In genomic region chr15:23516866-23517265, GRCh38 we compare ENCODE assay signal across 32 cellular contexts.
"Had no signal": no experiment of that assay in that cellular context is flagged by ENCODE, and none has a peak within 500 bp of the region (broad histone marks: within the 10 kb centered on the region; RNA-seq: fewer than 3 reads in every experiment).

No MANE protein-coding gene starts in this region.

- DNase-seq: activated B cell treated with CpG ODN at 0.5 μM for 24 hours; activated CD4-positive, alpha-beta memory T cell treated with anti-CD3 and anti-CD28 coated beads for 36 hours; activated CD4-positive, alpha-beta T cell treated with anti-CD3 and anti-CD28 coated beads for 4 hours; activated CD4-positive, alpha-beta T cell treated with anti-CD3 and anti-CD28 coated beads, Interleukin-2, amount 50 U/mL, for 1 hour; activated CD4-positive, CD25-positive, alpha-beta regulatory T cell treated with anti-CD3 and anti-CD28 coated beads, Interleukin-2, amount 50 U/mL, for 72 hours; activated CD8-positive, alpha-beta memory T cell treated with anti-CD3 and anti-CD28 coated beads, Interleukin-2, amount 50 U/mL, for 4 hours; activated effector memory CD4-positive, alpha-beta T cell treated with Interleukin-2 at 50 U/mL for 16 hours; activated naive CD4-positive, alpha-beta T cell treated with anti-CD3 and anti-CD28 coated beads, Interleukin-2, amount 10 ng/mL, durations not matched to agents 7 days and 5 days; activated naive CD8-positive, alpha-beta T cell treated with anti-CD3 and anti-CD28 coated beads, Interleukin-2, amount 50 U/mL, for 24 hours; activated T-cell treated with anti-CD3 and anti-CD28 coated beads for 4 hours; activated T-cell treated with anti-CD3 and anti-CD28 coated beads, Interleukin-2, amount 50 U/mL, for 48 hours; MM.1S; MV-4-11; NCI-H1092; NCI-H1436 treated with DMSO at 0.1 percent for 48 hours; NCI-H1694 treated with DMSO at 0.1 percent for 48 hours; NCI-H2029; NCI-H2107; NCI-H2171; NCI-H510A; NCI-H526; NCI-H748 treated with DMSO at 0.1 percent for 48 hours; PC-9; SIG-M5; SW 1271; T-helper 1 cell; T-helper 2 cell; T-helper 9 cell had no signal

- H3K4me3 ChIP-seq: PC-9 had no signal

- H3K27ac ChIP-seq: KMS-11, PC-9, RWPE1, VCaP had no signal

- ATAC-seq: activated naive CD8-positive, alpha-beta T cell treated with anti-CD3 and anti-CD28 coated beads, Interleukin-2, amount 50 U/mL, for 24 hours; Right ventricle myocardium inferior had no signal
